17 cellular contexts compared by ENCODE assay signal in genomic region chr6:170039156-170040114, GRCh38.
"Had no signal": no experiment of that assay in that cellular context is flagged by ENCODE, and none has a peak within 500 bp of the region (broad histone marks: within the 10 kb centered on the region; RNA-seq: fewer than 3 reads in every experiment).

No MANE protein-coding gene starts in this region.

- H3K36me3 ChIP-seq: cardiac muscle cell, gastrocnemius medialis, pancreas, tibial nerve had no signal

- DNase-seq: activated B cell treated with CpG ODN at 0.5 μM for 24 hours; activated CD4-positive, alpha-beta T cell treated with anti-CD3 and anti-CD28 coated beads, Interleukin-2, amount 50 U/mL, for 1 hour; activated gamma-delta T cell; activated naive CD8-positive, alpha-beta T cell treated with anti-CD3 and anti-CD28 coated beads, Interleukin-2, amount 50 U/mL, for 24 hours; effector memory CD8-positive, alpha-beta T cell; kidney glomerular epithelial cell; SHP77 treated with DMSO at 0.1 percent for 48 hours; small intestine; T-helper 17 cell had no signal

- ATAC-seq: activated naive CD8-positive, alpha-beta T cell treated with anti-CD3 and anti-CD28 coated beads, Interleukin-2, amount 50 U/mL, for 24 hours; effector memory CD8-positive, alpha-beta T cell; gastrocnemius medialis; pancreas; stimulated activated effector memory CD8-positive, alpha-beta T cell treated with anti-CD3 and anti-CD28 coated beads, Interleukin-12 subunit alpha, Interleukin-12 subunit beta, amount 100 ng/mL, for 72 hours; T-helper 17 cell had no signal

- H3K9me3 ChIP-seq: gastrocnemius medialis, pancreas had no signal

- H3K27ac ChIP-seq: cardiac muscle cell, epithelial cell of prostate, gastrocnemius medialis, hepatocyte, pancreas had no signal

- FAIRE-seq: pancreas, small intestine, TTC549 had no signal

- H3K4me3 ChIP-seq: cardiac muscle cell, gastrocnemius medialis, hepatocyte, pancreas, tibial nerve had no signal

- H3K4me1 ChIP-seq: pancreas, tibial nerve had no signal

- H3K27me3 ChIP-seq: cardiac muscle cell, gastrocnemius medialis, hepatocyte, pancreas, tibial nerve had no signal
